11 cellular contexts compared by ENCODE assay signal in the genomic region with DNA sequence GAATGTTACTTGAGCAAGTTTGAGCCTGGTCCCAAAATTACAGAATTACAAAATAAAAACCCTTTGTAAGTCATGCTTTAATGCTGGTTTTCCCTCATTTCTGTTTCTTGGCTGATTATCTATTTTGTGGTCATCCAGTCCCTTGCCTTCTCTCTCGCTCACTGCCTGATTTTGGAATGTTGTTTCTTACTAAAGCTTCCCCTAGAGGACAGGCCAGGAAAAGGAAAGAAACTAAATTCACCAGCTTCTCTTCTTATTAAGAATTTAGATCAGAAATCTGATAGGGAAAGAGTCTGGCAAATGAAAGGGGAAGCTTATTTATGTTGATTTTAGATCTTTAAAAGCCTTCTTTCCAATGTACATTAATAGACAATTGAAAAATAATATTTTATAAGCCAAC. TPM values are rescaled to one million over a fixed set of nuclear protein-coding genes. Genes with fewer than 3 reads are reported as not detected.
DNase-seq lines count a peak whose midpoint lies in the region; ATAC-seq and TF ChIP-seq lines count a peak whose summit lies in the region.
"Had no signal": no experiment of that assay in that cellular context is flagged by ENCODE, and none has a peak within 500 bp of the region (broad histone marks: within the 10 kb centered on the region; RNA-seq: fewer than 3 reads in every experiment).

No MANE protein-coding gene starts in this region.

- no peaks in the 10 kb centered on the region for H3K36me3 ChIP-seq in PC-3 (ENCODE audit: low read depth, low read length)
- H3K36me3 ChIP-seq in osteoblast (ENCODE audit: insufficient read depth, low read length), result no peaks in the 10 kb centered on the region
- H3K36me3 ChIP-seq: ascending aorta had no signal

- H4K20me1 ChIP-seq in PC-3 (ENCODE audit: low read length) (no peaks in the 10 kb centered on the region), osteoblast (ENCODE audit: insufficient read depth, low read length) (no peaks in the 10 kb centered on the region)

- H3K4me3 ChIP-seq in PC-3 (ENCODE audit: low read length), result no peak overlapping the region
- H3K4me3 ChIP-seq in epithelial cell of esophagus (ENCODE audit: low read length), result no peak overlapping the region
- H3K4me3 ChIP-seq in osteoblast (ENCODE audit: insufficient read depth, low read length), result no peak overlapping the region
- H3K4me3 ChIP-seq: ascending aorta had no signal

- H2AFZ ChIP-seq in PC-3 (ENCODE audit: low read length) (no peak overlapping the region), osteoblast (ENCODE audit: low read length) (no peak overlapping the region)

- BruUV-seq in PC-3 (replicated peaks; lab: Mats Ljungman, UMichigan), result no TSS peak

- H3K79me2 ChIP-seq in PC-3 (ENCODE audit: low read length) (no peaks in the 10 kb centered on the region), osteoblast (ENCODE audit: insufficient read depth, low read length) (no peaks in the 10 kb centered on the region)

- TF ChIP-seq CTCF in PC-3 (conservative IDR thresholded peaks at IDR 0.05; ENCODE audit: low read depth, low read length) (0 out of 2 replicates have a peak, but pooled peaks have one; percentile 13), epithelial cell of esophagus (IDR thresholded peaks at IDR 0.05; ENCODE audit: insufficient read depth, low read depth, low read length, missing control alignments) (peak; percentile 33), osteoblast (IDR thresholded peaks at IDR 0.05; ENCODE audit: extremely low read depth, low read depth, low read length) (peak; percentile 31), omental fat pad (IDR thresholded peaks at IDR 0.05) (no peak)

- DNase-seq in G401 (ENCODE audit: low spot score), result peak; percentile 85
- DNase-seq in PC-3, result peak; percentile 44
- DNase-seq in epithelial cell of esophagus (ENCODE audit: low read depth), result no peak
- peak; percentile 80 for DNase-seq in osteoblast (ENCODE audit: insufficient read length, low spot score, missing footprints)
- DNase-seq in putamen (ENCODE audit: low spot score), result no peak
- DNase-seq in omental fat pad (ENCODE audit: low spot score), result no peak
- DNase-seq: mammary epithelial cell; nucleus accumbens; stimulated activated CD4-positive, alpha-beta T cell treated with anti-CD3 and anti-CD28 coated beads, Interleukin-12 subunit alpha, Interleukin-12 subunit beta, amount 100 ng/mL, for 4 hours had no signal

- intact Hi-C loops in PC-3 (cut with micrococcal nuclease), result loop anchor here (1.0 to 5.0 kb wide), 5 partner anchors 16 to 810 kb away; a partner anchor contains a TSS

- in situ Hi-C loops in G401 (cut with HindIII; ENCODE audit: low sequenced_read_pairs), result loop anchor here (25.0 kb wide), 1 partner anchor 370 kb away; no protein-coding TSS in a partner anchor

- H3K27ac ChIP-seq in PC-3 (ENCODE audit: low read length) (no peak overlapping the region), osteoblast (ENCODE audit: low read depth, low read length) (no peak overlapping the region)
- H3K27ac ChIP-seq: ascending aorta had no signal

- POLR2A ChIA-PET in PC-3 (lab: Charles Lee; ENCODE audit: unreplicated experiment), result interaction anchor here (0.6 to 0.7 kb wide), 2 partner anchors 18 to 331 kb away, joined by 4 read pairs; no protein-coding TSS in a partner anchor

- H3K4me2 ChIP-seq in PC-3 (ENCODE audit: low read length), result no peak overlapping the region
- no peak overlapping the region for H3K4me2 ChIP-seq in osteoblast (ENCODE audit: insufficient read depth, low read length)

- peaks cover 6% of the 10 kb centered on the region; the same call in 1 of the 2 replicates for H3K4me1 ChIP-seq in PC-3 (ENCODE audit: insufficient read depth, low read length)
- peaks cover 16% of the 10 kb centered on the region for H3K4me1 ChIP-seq in osteoblast (ENCODE audit: insufficient read depth, low read length)

- no peaks in the 10 kb centered on the region for H3K27me3 ChIP-seq in PC-3 (ENCODE audit: low read length)
- H3K27me3 ChIP-seq in osteoblast (ENCODE audit: insufficient read depth, low read length), result peaks cover 17% of the 10 kb centered on the region

- no peak overlapping the region for H3K9ac ChIP-seq in PC-3 (ENCODE audit: low read length)

- CTCF ChIA-PET in PC-3 (lab: Charles Lee), result interaction anchor here (0.6 to 1.2 kb wide), 10 partner anchors 16 to 611 kb away, joined by 3 to 7 read pairs (median 3); a partner anchor contains a TSS

- ATAC-seq in PC-3 (no peak), omental fat pad (ENCODE audit: low FRiP score) (no peak), GM19397 (IDR thresholded peaks at IDR 0.05; ENCODE audit: unreplicated experiment) (no peak)

- no peaks in the 10 kb centered on the region for H3F3A ChIP-seq in PC-3 (ENCODE audit: low read length, unreplicated experiment)

- no peaks in the 10 kb centered on the region for H3K9me2 ChIP-seq in PC-3 (replicated peaks; ENCODE audit: low read length)

- H3K9me3 ChIP-seq in PC-3 (ENCODE audit: low read length), result no peaks in the 10 kb centered on the region
- H3K9me3 ChIP-seq in osteoblast (ENCODE audit: low read depth, low read length), result no peaks in the 10 kb centered on the region
- H3K9me3 ChIP-seq: ascending aorta had no signal

RNA-seq across cellular contexts. Expression of a gene that starts 16.6 kb away (rescaled TPM):
- total RNA-seq in G401 (2014; rRNA removed; shearing (Covaris generic)), result 20.2 and 29.8 TPM in 2 replicates
- 3.4 and 3.8 TPM in 2 replicates for total RNA-seq in PC-3 (2014; rRNA removed)
- total RNA-seq in osteoblast, result 6.9 and 8.0 TPM in 2 replicates
- 1 to 10 TPM in 1 of 4 donors, under 1 TPM in 3; 0.16 to 1.2 (median 0.45) TPM for total RNA-seq in omental fat pad

Comparison
In these comparisons a context has a peak if more than half of its experiments do, and no peak if none do; other contexts are left out.
1. DNase-seq: peak in G401 (single experiment), PC-3 (single experiment) and osteoblast (single experiment); none in epithelial cell of esophagus (single experiment), putamen (single experiment) and omental fat pad (single experiment).
2. CTCF ChIP-seq: peak in PC-3 (single experiment), epithelial cell of esophagus (single experiment) and osteoblast (single experiment); none in omental fat pad (0 of 3).